Comparison of ENCODE assay signal across 21 cellular contexts in the genomic region with DNA sequence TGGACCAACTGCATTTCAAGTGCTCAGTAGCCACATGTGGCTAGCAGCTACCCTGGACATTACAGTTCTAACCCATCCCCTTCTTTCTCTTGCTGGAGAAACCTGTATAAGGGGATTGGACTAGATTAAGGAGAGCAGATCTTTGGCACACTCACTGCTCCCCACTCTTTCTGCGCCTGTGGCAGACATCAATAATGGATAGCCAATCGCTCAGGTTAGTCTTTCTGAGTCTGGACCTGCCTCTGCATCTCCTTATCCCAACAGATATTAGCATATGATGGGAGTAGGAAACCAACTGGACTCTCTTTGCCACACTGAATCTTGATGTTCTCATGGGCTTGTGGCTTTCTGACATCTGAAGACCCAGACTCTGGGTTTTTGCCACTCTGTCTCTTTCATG.
DNase-seq lines count a peak whose midpoint lies in the region; TF ChIP-seq lines count a peak whose summit lies in the region.
"Had no signal": no experiment of that assay in that cellular context is flagged by ENCODE, and none has a peak within 500 bp of the region (broad histone marks: within the 10 kb centered on the region; RNA-seq: fewer than 3 reads in every experiment).

No MANE protein-coding gene starts in this region.

- H3K4me3 ChIP-seq in BLaER1 (no peak overlapping the region), HEK293 (ENCODE audit: low read depth, low read length) (no peak overlapping the region), coronary artery (no peak overlapping the region)

- H3K27me3 ChIP-seq in BLaER1, result no peaks in the 10 kb centered on the region
- H3K27me3 ChIP-seq: BE2C had no signal

- H3K4me3 Mint-ChIP-seq in osteocyte (ENCODE audit: unreplicated experiment), result no peak overlapping the region
- H3K4me3 Mint-ChIP-seq: CD14-positive monocyte; CD4-positive, alpha-beta memory T cell; CD4-positive, CD25-positive, alpha-beta regulatory T cell; CD8-positive, alpha-beta memory T cell had no signal

- H4K20me1 ChIP-seq in BLaER1, result no peaks in the 10 kb centered on the region

- H3K4me1 ChIP-seq in BLaER1 (peaks cover 58% of the 10 kb centered on the region), HEK293 (ENCODE audit: control insufficient read depth, insufficient read depth, low read length) (no peaks in the 10 kb centered on the region)
- H3K4me1 ChIP-seq: BE2C had no signal

- DNase-seq in coronary artery (ENCODE audit: low spot score) (peak; percentile 9), osteocyte (ENCODE audit: extremely low spot score, unreplicated experiment) (peak; percentile 42), SW 1271 (lab: John Stamatoyannopoulos, UW) (no peak), HEK293T (ENCODE audit: extremely low spot score) (no peak), 8988T (no peak)
- DNase-seq: ACHN; BE2C; C1 segment of cervical spinal cord; CD4-positive, alpha-beta memory T cell; CD4-positive, CD25-positive, alpha-beta regulatory T cell; CD8-positive, alpha-beta memory T cell; COR-L47; DMS 273 treated with DMSO at 0.1 percent for 48 hours; DMS153; DMS53; DMS79 treated with DMSO at 0.1 percent for 48 hours; GF-D8 had no signal

- H3K9me3 ChIP-seq in BLaER1 (no peaks in the 10 kb centered on the region), HEK293 (ENCODE audit: control insufficient read depth, insufficient read depth, low read depth, low read length) (no peaks in the 10 kb centered on the region)
- H3K9me3 ChIP-seq: BE2C had no signal

- H3K27ac Mint-ChIP-seq in osteocyte (ENCODE audit: unreplicated experiment), result no peak overlapping the region
- H3K27ac Mint-ChIP-seq: CD14-positive monocyte; CD4-positive, alpha-beta memory T cell; CD4-positive, CD25-positive, alpha-beta regulatory T cell; CD8-positive, alpha-beta memory T cell had no signal

- H3K36me3 ChIP-seq in BLaER1, result no peaks in the 10 kb centered on the region
- H3K36me3 ChIP-seq in HEK293 (ENCODE audit: control insufficient read depth in 2 of 2, insufficient read depth in 1 of 2, low read length in 2 of 2), result no peaks in the 10 kb centered on the region
- H3K36me3 ChIP-seq: BE2C had no signal

- POLR2A ChIA-PET in HEK293 (lab: Yijun Ruan, JAX), result no interaction called here
- POLR2A ChIA-PET in HEK293T (lab: Yijun Ruan, JAX), result no interaction called here

- no peak for TF ChIP-seq CTCF in HEK293 (tag by site-specific recombination; IDR thresholded peaks at IDR 0.05)
- no peak for TF ChIP-seq CTCF in coronary artery (IDR thresholded peaks at IDR 0.05)
- no peak for TF ChIP-seq CTCF in osteocyte (IDR thresholded peaks at IDR 0.05)

- H3K27ac ChIP-seq in BLaER1 (peak overlapping the region; percentile 43; the same call in 1 of the 2 replicates), HEK293 (ENCODE audit: extremely low read depth, low read depth, low read length) (no peak overlapping the region), coronary artery (no peak overlapping the region)
- H3K27ac ChIP-seq: 22Rv1 had no signal

- CTCF ChIA-PET in HEK293 (lab: Yijun Ruan, JAX) (no interaction called here), HEK293T (lab: Yijun Ruan, JAX) (no interaction called here)

- peak overlapping the region; percentile 58 for H3K4me2 ChIP-seq in BLaER1

- no peaks in the 10 kb centered on the region for H3K36me3 Mint-ChIP-seq in osteocyte (ENCODE audit: unreplicated experiment)
- H3K36me3 Mint-ChIP-seq: CD14-positive monocyte; CD4-positive, alpha-beta memory T cell; CD4-positive, CD25-positive, alpha-beta regulatory T cell; CD8-positive, alpha-beta memory T cell had no signal

- H3K27me3 Mint-ChIP-seq in osteocyte (ENCODE audit: unreplicated experiment), result no peaks in the 10 kb centered on the region

- no peaks in the 10 kb centered on the region for H3K9me3 Mint-ChIP-seq in osteocyte (ENCODE audit: unreplicated experiment)
- H3K9me3 Mint-ChIP-seq: CD14-positive monocyte; CD4-positive, alpha-beta memory T cell had no signal

- H3K4me1 Mint-ChIP-seq in osteocyte (ENCODE audit: unreplicated experiment), result no peaks in the 10 kb centered on the region
- H3K4me1 Mint-ChIP-seq: CD4-positive, alpha-beta memory T cell; CD4-positive, CD25-positive, alpha-beta regulatory T cell; CD8-positive, alpha-beta memory T cell had no signal

- no peak overlapping the region for H3K9ac ChIP-seq in BLaER1

TF ChIP-seq in HEK293, 187 proteins besides CTCF, POLR2A, EP300 and RAD21:
- TF ChIP-seq RBAK (tag by site-specific recombination; IDR thresholded peaks at IDR 0.05) (no peak), KLF10 (tag by site-specific recombination; IDR thresholded peaks at IDR 0.05) (no peak), ZNF292 (tag by site-specific recombination; IDR thresholded peaks at IDR 0.05; ENCODE audit: borderline replicate concordance, low read depth) (no peak), KLF7 (tag by site-specific recombination; IDR thresholded peaks at IDR 0.05; ENCODE audit: borderline replicate concordance) (no peak), ZNF391 (tag by site-specific recombination; IDR thresholded peaks at IDR 0.05; ENCODE audit: borderline replicate concordance, low read depth) (no peak), ZNF23 (tag by site-specific recombination; IDR thresholded peaks at IDR 0.05; ENCODE audit: borderline replicate concordance) (peak; percentile 50; the same call in 1 of the 2 replicates), GLI2 (tag by site-specific recombination; IDR thresholded peaks at IDR 0.05; ENCODE audit: borderline replicate concordance, low read depth) (no peak)
- TF ChIP-seq, protein P1, sequence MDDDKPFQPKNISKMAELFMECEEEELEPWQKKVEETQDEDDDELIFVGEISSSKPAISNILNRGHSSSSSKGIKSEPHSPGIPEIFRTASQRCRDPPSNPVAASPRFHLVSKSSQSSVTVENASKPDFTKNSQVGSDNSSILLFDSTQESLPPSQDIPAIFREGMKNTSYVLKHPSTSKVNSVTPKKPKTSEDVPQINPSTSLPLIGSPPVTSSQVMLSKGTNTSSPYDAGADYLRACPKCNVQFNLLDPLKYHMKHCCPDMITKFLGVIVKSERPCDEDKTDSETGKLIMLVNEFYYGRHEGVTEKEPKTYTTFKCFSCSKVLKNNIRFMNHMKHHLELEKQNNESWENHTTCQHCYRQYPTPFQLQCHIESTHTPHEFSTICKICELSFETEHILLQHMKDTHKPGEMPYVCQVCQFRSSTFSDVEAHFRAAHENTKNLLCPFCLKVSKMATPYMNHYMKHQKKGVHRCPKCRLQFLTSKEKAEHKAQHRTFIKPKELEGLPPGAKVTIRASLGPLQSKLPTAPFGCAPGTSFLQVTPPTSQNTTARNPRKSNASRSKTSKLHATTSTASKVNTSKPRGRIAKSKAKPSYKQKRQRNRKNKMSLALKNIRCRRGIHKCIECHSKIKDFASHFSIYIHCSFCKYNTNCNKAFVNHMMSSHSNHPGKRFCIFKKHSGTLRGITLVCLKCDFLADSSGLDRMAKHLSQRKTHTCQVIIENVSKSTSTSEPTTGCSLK (tag by site-specific recombination; IDR thresholded peaks at IDR 0.05), result no peak

TF ChIP-seq in HEK293T, 16 proteins besides CTCF, POLR2A, EP300 and RAD21:
- TF ChIP-seq HDGF (IDR thresholded peaks at IDR 0.05; ENCODE audit: borderline replicate concordance) (no peak), ZNF384 (IDR thresholded peaks at IDR 0.05) (no peak), TARDBP (IDR thresholded peaks at IDR 0.05) (no peak), ARNT (IDR thresholded peaks at IDR 0.05) (no peak), FOXA1 (IDR thresholded peaks at IDR 0.05) (no peak), L3MBTL2 (conservative IDR thresholded peaks at IDR 0.05) (no peak), FOXK2 (IDR thresholded peaks at IDR 0.05) (no peak)
- TF ChIP-seq, protein P2, sequence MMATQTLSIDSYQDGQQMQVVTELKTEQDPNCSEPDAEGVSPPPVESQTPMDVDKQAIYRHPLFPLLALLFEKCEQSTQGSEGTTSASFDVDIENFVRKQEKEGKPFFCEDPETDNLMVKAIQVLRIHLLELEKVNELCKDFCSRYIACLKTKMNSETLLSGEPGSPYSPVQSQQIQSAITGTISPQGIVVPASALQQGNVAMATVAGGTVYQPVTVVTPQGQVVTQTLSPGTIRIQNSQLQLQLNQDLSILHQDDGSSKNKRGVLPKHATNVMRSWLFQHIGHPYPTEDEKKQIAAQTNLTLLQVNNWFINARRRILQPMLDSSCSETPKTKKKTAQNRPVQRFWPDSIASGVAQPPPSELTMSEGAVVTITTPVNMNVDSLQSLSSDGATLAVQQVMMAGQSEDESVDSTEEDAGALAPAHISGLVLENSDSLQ (IDR thresholded peaks at IDR 0.05), result no peak

Comparison
In these comparisons a context has a peak if more than half of its experiments do, and no peak if none do; other contexts are left out.
1. DNase-seq: peak in coronary artery (single experiment) and osteocyte (single experiment); none in SW 1271 (0 of 2), HEK293T (single experiment) and 8988T (single experiment).